ENCODE assay signal across 29 cellular contexts in the genomic region with DNA sequence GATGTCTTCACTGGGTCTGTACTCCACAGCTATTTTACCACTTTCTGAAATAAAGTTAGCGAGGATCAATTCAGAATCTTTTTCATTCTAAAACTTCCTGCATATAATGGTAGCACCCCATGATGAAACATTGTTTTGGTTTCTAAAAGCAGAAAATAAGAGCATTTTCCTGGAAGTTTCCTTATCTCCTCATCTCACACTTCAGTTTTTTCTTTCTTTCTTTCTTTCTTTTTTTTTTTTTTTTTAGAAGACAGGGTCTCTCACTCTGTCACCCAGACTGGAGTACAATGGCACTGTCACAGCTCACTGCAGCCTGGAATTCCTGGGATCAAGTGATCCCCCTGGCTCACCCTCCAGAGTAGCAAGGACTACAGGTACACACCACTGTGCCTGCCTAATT. TPM values are rescaled to one million over a fixed set of nuclear protein-coding genes. Genes with fewer than 3 reads are reported as not detected.
"Had no signal": no experiment of that assay in that cellular context is flagged by ENCODE, and none has a peak within 500 bp of the region (broad histone marks: within the 10 kb centered on the region; RNA-seq: fewer than 3 reads in every experiment).

No MANE protein-coding gene starts in this region.

- H3K36me3 Mint-ChIP-seq: activated naive CD8-positive, alpha-beta T cell had no signal

- H3K4me3 Mint-ChIP-seq: activated naive CD8-positive, alpha-beta T cell had no signal

- H3K27me3 Mint-ChIP-seq: activated naive CD8-positive, alpha-beta T cell; progenitor cell of endocrine pancreas had no signal

- ATAC-seq: gastrocnemius medialis, left ventricle myocardium superior, right lobe of liver had no signal

- H3K27ac Mint-ChIP-seq: activated naive CD8-positive, alpha-beta T cell; progenitor cell of endocrine pancreas had no signal

- DNase-seq: activated CD4-positive, CD25-positive, alpha-beta regulatory T cell treated with anti-CD3 and anti-CD28 coated beads, Interleukin-2, amount 50 U/mL, for 72 hours; activated gamma-delta T cell; amniotic stem cell; brain microvascular endothelial cell; dorsolateral prefrontal cortex; effector memory CD4-positive, alpha-beta T cell; gastrocnemius medialis; glutamatergic neuron; islet precursor cell; left ventricle myocardium superior; ovary; right lobe of liver; stimulated activated CD4-positive, alpha-beta T cell treated with anti-CD3 and anti-CD28 coated beads, Interleukin-4, amount 100 ng/mL, for 1 hour; T1000 had no signal

RNA-seq across cellular contexts. Expression of a gene that starts 10.3 kb away (rescaled TPM):
- total RNA-seq: astrocyte, cardiac septum, gastrocnemius medialis, left ventricle myocardium superior, lung microvascular endothelial cell, mesenteric fat pad, ovary, right lobe of liver, skeletal muscle tissue, tibial nerve had no signal

RNA-seq across cellular contexts. Expression of a gene that starts 23.3 kb away (rescaled TPM):
- total RNA-seq: astrocyte, cardiac septum, cerebellum, dorsolateral prefrontal cortex, epithelial cell of proximal tubule, gastrocnemius medialis, left ventricle myocardium superior, lung microvascular endothelial cell, mesenteric fat pad, mucosa of gallbladder, ovary, progenitor cell of endocrine pancreas, renal cortical epithelial cell, right lobe of liver, SJSA1, skeletal muscle tissue, temporal lobe, tibial nerve, ureter had no signal

RNA-seq across cellular contexts. Expression of a gene that starts 40.1 kb away (rescaled TPM):
- total RNA-seq: epithelial cell of proximal tubule, progenitor cell of endocrine pancreas, renal cortical epithelial cell, SJSA1, temporal lobe had no signal

RNA-seq across cellular contexts. Expression of a gene that starts 51.5 kb away (rescaled TPM):
- total RNA-seq: astrocyte, cardiac septum, cerebellum, epithelial cell of proximal tubule, gastrocnemius medialis, left ventricle myocardium superior, lung microvascular endothelial cell, mesenteric fat pad, ovary, progenitor cell of endocrine pancreas, renal cortical epithelial cell, right lobe of liver, SJSA1, skeletal muscle tissue, temporal lobe, tibial nerve had no signal
